1 cellular context compared by ENCODE assay signal in genomic region chr10:97416565-97416964, GRCh38.
TF ChIP-seq lines count a peak whose summit lies in the region.

No MANE protein-coding gene starts in this region.

TF ChIP-seq in GM23338, 12 proteins besides CTCF, POLR2A, EP300 and RAD21 (continued from another document):
- TF ChIP-seq ZNF462 (CRISPR knock-in tag; IDR thresholded peaks at IDR 0.05) = no peak
- TF ChIP-seq ZNF331 (CRISPR knock-in tag; IDR thresholded peaks at IDR 0.05; ENCODE audit: low read depth) = no peak
- TF ChIP-seq ETS1 (IDR thresholded peaks at IDR 0.05) = no peak
TF ChIP-seq in GM23338: peak in this region for 0.
